In the genomic region with DNA sequence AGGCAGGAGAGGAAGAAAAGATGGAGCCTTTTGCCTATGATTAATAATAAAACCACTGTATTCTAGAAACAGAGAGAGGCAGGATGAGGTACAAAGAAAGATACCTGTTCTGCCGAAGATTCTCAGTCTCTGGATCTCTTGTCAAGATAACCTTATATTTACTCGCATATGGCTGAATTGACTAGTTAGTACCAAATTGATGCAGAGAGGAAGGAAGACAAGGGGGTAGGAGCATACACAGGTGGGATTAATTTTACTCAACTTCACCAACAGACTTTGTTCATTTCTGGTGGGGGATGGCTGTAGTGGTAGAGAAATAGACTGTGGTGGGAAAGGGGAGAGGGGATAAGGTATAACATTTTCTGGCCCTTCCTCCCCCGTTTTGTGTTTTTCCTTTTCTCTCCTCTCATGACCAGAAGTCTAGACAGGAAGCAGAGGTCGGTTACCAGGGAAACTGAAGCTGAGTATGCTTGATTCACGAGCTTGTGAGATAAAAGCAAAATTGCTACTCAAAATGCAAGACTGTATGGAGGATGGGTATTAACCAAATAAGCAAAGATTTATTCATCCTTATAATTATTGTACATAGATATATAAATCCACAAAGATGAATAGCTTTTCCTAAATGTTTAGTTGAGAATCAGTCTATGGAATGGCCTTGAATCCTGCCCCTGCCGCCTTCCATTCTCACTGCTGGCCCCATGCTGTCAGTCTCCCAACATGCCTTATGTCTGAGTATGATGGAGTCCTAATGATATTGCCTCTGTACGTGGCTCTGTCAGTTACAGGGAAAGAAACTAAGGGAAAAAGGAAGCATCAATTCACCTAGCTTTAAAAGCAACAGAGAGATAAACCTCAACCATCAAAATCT, we compare ENCODE assay signal across 9 cellular contexts. TPM values are rescaled to one million over a fixed set of nuclear protein-coding genes. Genes with fewer than 3 reads are reported as not detected.
DNase-seq lines count a peak whose midpoint lies in the region; ATAC-seq and TF ChIP-seq lines count a peak whose summit lies in the region.
"Had no signal": no experiment of that assay in that cellular context is flagged by ENCODE, and none has a peak within 500 bp of the region (broad histone marks: within the 10 kb centered on the region; RNA-seq: fewer than 3 reads in every experiment).

No MANE protein-coding gene starts in this region.

- no peak for TF ChIP-seq POLR2A in transverse colon (IDR thresholded peaks at IDR 0.05)

- in situ Hi-C loops in KBM-7 (cut with MboI; ENCODE audit: low pct_unique_long_range_greater_than_20kb, low sequenced_read_pairs) (no loop called here), transverse colon (cut with MboI; ENCODE audit: low pct_ligation_motif_present in 1 of 4, low pct_unique_long_range_greater_than_20kb in 1 of 4, low sequenced_read_pairs in 3 of 4) (loop anchor here in 2 of 4 donors (25.0 kb wide), 2 partner anchors 170 to 420 kb away; no protein-coding TSS in a partner anchor)

- no peaks in the 10 kb centered on the region for H3K9me3 Mint-ChIP-seq in activated T-helper 17 cell treated with anti-CD3 and anti-CD28 coated beads, Interleukin-2, amount 50 U/mL, for 72 hours

- TF ChIP-seq CTCF in transverse colon (IDR thresholded peaks at IDR 0.05) = no peak

- H3K4me1 ChIP-seq in transverse colon = no peaks in the 10 kb centered on the region

- no peaks in the 10 kb centered on the region for H3K36me3 ChIP-seq in transverse colon

- DNase-seq in Ammon's horn (ENCODE audit: low spot score) (peak; percentile 16), KBM-7 (peak; percentile 22), left lobe of liver (ENCODE audit: low spot score) (no peak), SKM-1 treated with dmso at 0.1 percent for 144 hours (lab: John Stamatoyannopoulos, UW; ENCODE audit: unreplicated experiment) (no peak), cerebellar nuclear complex (lab: John Stamatoyannopoulos, UW) (no peak), transverse colon (no peak), NCI-H2107 treated with DMSO at 0.1 percent for 48 hours (lab: John Stamatoyannopoulos, UW; ENCODE audit: unreplicated experiment) (no peak)
- DNase-seq: NCI-H2171 had no signal

- H3K27me3 ChIP-seq in transverse colon = no peaks in the 10 kb centered on the region

- peak overlapping the region; percentile 82 for H3K4me3 Mint-ChIP-seq in activated T-helper 17 cell treated with anti-CD3 and anti-CD28 coated beads, Interleukin-2, amount 50 U/mL, for 72 hours

- no peaks in the 10 kb centered on the region for H3K36me3 Mint-ChIP-seq in activated T-helper 17 cell treated with anti-CD3 and anti-CD28 coated beads, Interleukin-2, amount 50 U/mL, for 72 hours (ENCODE audit: low read depth)

- 34% methylated on average over 7 of the region's 7 CpGs; no CpG with 5 or more reads in 1 of the 2 donors for WGBS in transverse colon (ENCODE audit: low coverage in 1 of 2), 2 donors

- H3K27ac ChIP-seq in transverse colon = no peak overlapping the region

- H3K4me1 Mint-ChIP-seq in activated T-helper 17 cell treated with anti-CD3 and anti-CD28 coated beads, Interleukin-2, amount 50 U/mL, for 72 hours = peaks cover 14% of the 10 kb centered on the region

- no peak for TF ChIP-seq EP300 in transverse colon (IDR thresholded peaks at IDR 0.05; ENCODE audit: low read depth)

- no peaks in the 10 kb centered on the region for H3K27me3 Mint-ChIP-seq in activated T-helper 17 cell treated with anti-CD3 and anti-CD28 coated beads, Interleukin-2, amount 50 U/mL, for 72 hours

- H3K4me3 ChIP-seq in transverse colon = peak overlapping the region in 1 of 4 donors; percentile 25

- ATAC-seq in activated T-helper 17 cell treated with anti-CD3 and anti-CD28 coated beads, Interleukin-2, amount 50 U/mL, for 72 hours (replicated peaks) = peak; percentile 82
- ATAC-seq in left lobe of liver = peak; percentile 23

- H3K9me3 ChIP-seq in transverse colon = no peaks in the 10 kb centered on the region

- intact Hi-C loops in transverse colon (cut with DNase I; ENCODE audit: low total_unique reads) = loop anchor here (5.0 kb wide), 1 partner anchor 165 kb away; no protein-coding TSS in a partner anchor

- H3K27ac Mint-ChIP-seq in activated T-helper 17 cell treated with anti-CD3 and anti-CD28 coated beads, Interleukin-2, amount 50 U/mL, for 72 hours = peak overlapping the region; percentile 90

RNA-seq across cellular contexts. Expression of gene PAGE2B, which starts 17.8 kb away (rescaled TPM):
- 1 to 10 TPM; 1.1 to 4.7 TPM for total RNA-seq in activated T-helper 17 cell treated with anti-CD3 and anti-CD28 coated beads, Interleukin-2, amount 50 U/mL, for 72 hours
- total RNA-seq in left lobe of liver = not detected
- total RNA-seq in transverse colon = 1 to 10 TPM in 1 of 4 donors, not detected in 3; 2.0 TPM

RNA-seq across cellular contexts. Expression of gene ALAS2, which starts 26.3 kb away (rescaled TPM):
- not detected for total RNA-seq in activated T-helper 17 cell treated with anti-CD3 and anti-CD28 coated beads, Interleukin-2, amount 50 U/mL, for 72 hours
- 1.9 TPM for total RNA-seq in left lobe of liver
- not detected for total RNA-seq in transverse colon

RNA-seq across cellular contexts. Expression of gene PAGE2, which starts 31.8 kb away (rescaled TPM):
- not detected for total RNA-seq in activated T-helper 17 cell treated with anti-CD3 and anti-CD28 coated beads, Interleukin-2, amount 50 U/mL, for 72 hours
- total RNA-seq in left lobe of liver (not detected), transverse colon (not detected)

RNA-seq across cellular contexts. Expression of gene APEX2, which starts 56.9 kb away (rescaled TPM):
- 10 to 100 TPM; 25.3 to 33.3 TPM for total RNA-seq in activated T-helper 17 cell treated with anti-CD3 and anti-CD28 coated beads, Interleukin-2, amount 50 U/mL, for 72 hours
- total RNA-seq in left lobe of liver (6.7 TPM), transverse colon (10 to 100 TPM in 3 of 4 donors, 1 to 10 TPM in 1; 3.2 to 22.1 (median 14.3) TPM)

Comparison
In these comparisons a context has a peak if more than half of its experiments do, and no peak if none do; other contexts are left out.
1. DNase-seq: peak in Ammon's horn (single experiment) and KBM-7 (single experiment); none in left lobe of liver (single experiment), SKM-1 treated with dmso at 0.1 percent for 144 hours (single experiment), cerebellar nuclear complex (0 of 2), transverse colon (single experiment) and NCI-H2107 treated with DMSO at 0.1 percent for 48 hours (single experiment).